In genomic region chr3:172882563-172882962, GRCh38 we compare ENCODE assay signal across 1 cellular context.
A peak's percentile ranks its signal among the peaks of the same experiment; 100 is the strongest.
TF ChIP-seq lines count a peak whose summit lies in the region.

No MANE protein-coding gene starts in this region.

TF ChIP-seq in K562, 482 proteins besides CTCF, POLR2A, EP300 and RAD21 (continued from another document):
- TF ChIP-seq EGR1 (conservative IDR thresholded peaks at IDR 0.05) (peak; percentile 76), ADNP (tag; IDR thresholded peaks at IDR 0.05) (no peak), ARHGAP35 (IDR thresholded peaks at IDR 0.05; ENCODE audit: partially characterized antibody) (no peak), E2F3 (CRISPR knock-in tag; IDR thresholded peaks at IDR 0.05) (no peak)
TF ChIP-seq in K562: peak in this region for 1.
